Comparison of ENCODE assay signal across 8 cellular contexts in the genomic region with DNA sequence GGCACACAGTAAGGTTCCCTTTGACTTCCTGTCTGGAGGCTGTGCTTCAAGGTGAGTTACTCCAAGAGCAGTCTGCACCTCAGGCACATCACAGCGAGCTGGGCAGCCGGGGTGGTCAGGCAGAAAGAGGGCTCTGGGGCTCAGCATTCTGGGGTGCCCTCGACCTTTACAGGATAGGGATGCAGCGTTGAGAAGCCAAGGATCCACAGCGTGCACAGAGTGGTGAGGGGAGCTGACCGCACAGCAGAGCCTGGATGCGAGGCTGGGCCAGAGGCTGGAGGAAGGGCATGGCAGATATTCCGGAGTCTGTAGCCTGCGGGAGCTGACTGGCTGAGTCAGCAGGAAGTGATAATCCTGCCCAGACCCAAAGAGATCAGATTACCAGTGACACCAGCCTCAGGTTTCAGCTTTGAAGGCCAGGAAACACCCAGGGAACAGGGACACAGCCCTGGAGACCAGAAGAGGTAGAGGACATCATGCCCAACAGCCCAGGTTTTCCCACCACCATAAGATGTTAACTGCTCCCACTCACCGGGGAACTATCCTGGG. TPM values are rescaled to one million over a fixed set of nuclear protein-coding genes. Genes with fewer than 3 reads are reported as not detected.
DNase-seq lines count a peak whose midpoint lies in the region; ATAC-seq and TF ChIP-seq lines count a peak whose summit lies in the region.
"Had no signal": no experiment of that assay in that cellular context is flagged by ENCODE, and none has a peak within 500 bp of the region (broad histone marks: within the 10 kb centered on the region; RNA-seq: fewer than 3 reads in every experiment).

No MANE protein-coding gene starts in this region.

- H3K9me3 Mint-ChIP-seq in activated T-helper 1 cell treated with anti-CD3 and anti-CD28 coated beads, Interleukin-12 subunit alpha, Interleukin-12 subunit beta, Interleukin-2, Interleukin-4 antibody, amounts not matched to agents 30 ng/mL and 10 ng/mL and 1 ng/mL, durations not matched to agents 14 hours and 24 hours and 36 hours, result no peaks in the 10 kb centered on the region

- H3K4me3 ChIP-seq in heart right ventricle, result no peak overlapping the region
- H3K4me3 ChIP-seq in stomach smooth muscle (ENCODE audit: low read length in 2 of 2), result no peak overlapping the region
- no peak overlapping the region for H3K4me3 ChIP-seq in effector memory CD4-positive, alpha-beta T cell (ENCODE audit: insufficient read depth, low read depth, low read length, poor library complexity, severe bottlenecking)
- H3K4me3 ChIP-seq: testis had no signal

- no peaks in the 10 kb centered on the region for H3K4me1 Mint-ChIP-seq in activated T-helper 1 cell treated with anti-CD3 and anti-CD28 coated beads, Interleukin-12 subunit alpha, Interleukin-12 subunit beta, Interleukin-2, Interleukin-4 antibody, amounts not matched to agents 30 ng/mL and 10 ng/mL and 1 ng/mL, durations not matched to agents 14 hours and 24 hours and 36 hours (ENCODE audit: low read depth)

- no peak overlapping the region for H3K4me3 Mint-ChIP-seq in activated T-helper 1 cell treated with anti-CD3 and anti-CD28 coated beads, Interleukin-12 subunit alpha, Interleukin-12 subunit beta, Interleukin-2, Interleukin-4 antibody, amounts not matched to agents 30 ng/mL and 10 ng/mL and 1 ng/mL, durations not matched to agents 14 hours and 24 hours and 36 hours

- H3K4me1 ChIP-seq in heart right ventricle (peaks cover 0 to 46% (median 16%) of the 10 kb centered on the region in 9 donors), stomach smooth muscle (ENCODE audit: control insufficient read depth, insufficient read depth, low read length) (peaks cover 33% of the 10 kb centered on the region)
- H3K4me1 ChIP-seq in effector memory CD4-positive, alpha-beta T cell (ENCODE audit: control insufficient read depth, insufficient read depth, low read length, poor library complexity, severe bottlenecking), result no peaks in the 10 kb centered on the region

- no peak overlapping the region for H3K9ac ChIP-seq in stomach smooth muscle (ENCODE audit: low read length in 2 of 2)

- H3K27ac ChIP-seq in heart right ventricle (peak overlapping the region in 4 of 10 donors; percentile 15 to 58 (median 28)), stomach smooth muscle (ENCODE audit: low read length) (peak overlapping the region; percentile 58)
- H3K27ac ChIP-seq in effector memory CD4-positive, alpha-beta T cell (ENCODE audit: insufficient read depth, low read length, poor library complexity, severe bottlenecking), result no peak overlapping the region
- H3K27ac ChIP-seq: testis had no signal

- TF ChIP-seq CTCF in heart right ventricle (IDR thresholded peaks at IDR 0.05), result no peak

- no peaks in the 10 kb centered on the region for H3K27me3 ChIP-seq in heart right ventricle
- no peaks in the 10 kb centered on the region for H3K27me3 ChIP-seq in stomach smooth muscle (ENCODE audit: control insufficient read depth in 1 of 2, insufficient read depth in 2 of 2, low read length in 2 of 2)
- H3K27me3 ChIP-seq in effector memory CD4-positive, alpha-beta T cell (replicated peaks; ENCODE audit: control insufficient read depth, insufficient read depth, low read length, poor library complexity, severe bottlenecking), result peaks cover 3% of the 10 kb centered on the region
- H3K27me3 ChIP-seq: testis had no signal

- WGBS in heart right ventricle, 2 donors, result 56 to 66% methylated on average over 10 of the region's 10 CpGs

- no peaks in the 10 kb centered on the region for H3K36me3 Mint-ChIP-seq in activated T-helper 1 cell treated with anti-CD3 and anti-CD28 coated beads, Interleukin-12 subunit alpha, Interleukin-12 subunit beta, Interleukin-2, Interleukin-4 antibody, amounts not matched to agents 30 ng/mL and 10 ng/mL and 1 ng/mL, durations not matched to agents 14 hours and 24 hours and 36 hours (ENCODE audit: low read depth)

- peaks cover 10% of the 10 kb centered on the region for H3K27me3 Mint-ChIP-seq in activated T-helper 1 cell treated with anti-CD3 and anti-CD28 coated beads, Interleukin-12 subunit alpha, Interleukin-12 subunit beta, Interleukin-2, Interleukin-4 antibody, amounts not matched to agents 30 ng/mL and 10 ng/mL and 1 ng/mL, durations not matched to agents 14 hours and 24 hours and 36 hours (ENCODE audit: insufficient read depth)

- intact Hi-C loops in heart right ventricle (cut with DNase I), result no loop called here
- intact Hi-C loops in activated T-helper 1 cell treated with anti-CD3 and anti-CD28 coated beads, Interleukin-12 subunit alpha, Interleukin-12 subunit beta, Interleukin-2, Interleukin-4 antibody, amounts not matched to agents 30 ng/mL and 10 ng/mL and 1 ng/mL, durations not matched to agents 14 hours and 24 hours and 36 hours (cut with micrococcal nuclease), result no loop called here

- peaks cover 0 to 3% (median 0%) of the 10 kb centered on the region in 11 donors for H3K9me3 ChIP-seq in heart right ventricle
- no peaks in the 10 kb centered on the region for H3K9me3 ChIP-seq in stomach smooth muscle (ENCODE audit: control insufficient read depth in 2 of 2, low read length in 2 of 2)
- H3K9me3 ChIP-seq in effector memory CD4-positive, alpha-beta T cell (ENCODE audit: control insufficient read depth, low read length), result no peaks in the 10 kb centered on the region
- H3K9me3 ChIP-seq: testis had no signal

- H3K27ac Mint-ChIP-seq in activated T-helper 1 cell treated with anti-CD3 and anti-CD28 coated beads, Interleukin-12 subunit alpha, Interleukin-12 subunit beta, Interleukin-2, Interleukin-4 antibody, amounts not matched to agents 30 ng/mL and 10 ng/mL and 1 ng/mL, durations not matched to agents 14 hours and 24 hours and 36 hours, result no peak overlapping the region

- peak in 7 of 8 donors; percentile 47 to 84 (median 60) for ATAC-seq in heart right ventricle

- DNase-seq in HS-5 (ENCODE audit: low read depth) (peak; percentile 34), SW480 (ENCODE audit: low spot score) (peak; percentile 73), heart right ventricle (peak in 1 of 2 donors; percentile 27)
- DNase-seq in activated T-cell treated with anti-CD3 and anti-CD28 coated beads, Interleukin-2, amount 50 U/mL, for 1 hour, result no peak
- DNase-seq in effector memory CD4-positive, alpha-beta T cell, result no peak
- DNase-seq in activated T-helper 1 cell treated with anti-CD3 and anti-CD28 coated beads, Interleukin-12 subunit alpha, Interleukin-12 subunit beta, Interleukin-2, Interleukin-4 antibody, amounts not matched to agents 30 ng/mL and 10 ng/mL and 1 ng/mL, durations not matched to agents 14 hours and 24 hours and 36 hours (ENCODE audit: low spot score), result no peak
- DNase-seq: testis had no signal

- H3K36me3 ChIP-seq in heart right ventricle (no peaks in the 10 kb centered on the region), stomach smooth muscle (ENCODE audit: control insufficient read depth in 2 of 2, insufficient read depth in 2 of 2, low read length in 2 of 2) (no peaks in the 10 kb centered on the region)
- no peaks in the 10 kb centered on the region for H3K36me3 ChIP-seq in effector memory CD4-positive, alpha-beta T cell (ENCODE audit: control insufficient read depth, insufficient read depth, low read length)

RNA-seq across cellular contexts. Expression of a gene that starts 38.4 kb away (rescaled TPM):
- 100 to 1,000 TPM; 112 to 846 (median 292) TPM for total RNA-seq in heart right ventricle
- 100 to 1,000 TPM; 120 to 538 TPM for polyA plus RNA-seq in heart right ventricle
- total RNA-seq in activated T-helper 1 cell treated with anti-CD3 and anti-CD28 coated beads, Interleukin-12 subunit alpha, Interleukin-12 subunit beta, Interleukin-2, Interleukin-4 antibody, amounts not matched to agents 30 ng/mL and 10 ng/mL and 1 ng/mL, durations not matched to agents 14 hours and 24 hours and 36 hours, result not detected in 2 replicates

Comparison
In these comparisons a context has a peak if more than half of its experiments do, and no peak if none do; other contexts are left out.
1. DNase-seq: peak in HS-5 (single experiment) and SW480 (single experiment); none in activated T-cell treated with anti-CD3 and anti-CD28 coated beads, Interleukin-2, amount 50 U/mL, for 1 hour (single experiment), effector memory CD4-positive, alpha-beta T cell (0 of 3) and activated T-helper 1 cell treated with anti-CD3 and anti-CD28 coated beads, Interleukin-12 subunit alpha, Interleukin-12 subunit beta, Interleukin-2, Interleukin-4 antibody, amounts not matched to agents 30 ng/mL and 10 ng/mL and 1 ng/mL, durations not matched to agents 14 hours and 24 hours and 36 hours (single experiment).
2. RNA of a gene that starts 38.4 kb away (total RNA-seq): 112 to 846 TPM in heart right ventricle; not detected in activated T-helper 1 cell treated with anti-CD3 and anti-CD28 coated beads, Interleukin-12 subunit alpha, Interleukin-12 subunit beta, Interleukin-2, Interleukin-4 antibody, amounts not matched to agents 30 ng/mL and 10 ng/mL and 1 ng/mL, durations not matched to agents 14 hours and 24 hours and 36 hours; every median in the first group is over 100 times any median in the second.